8 cellular contexts compared by ENCODE assay signal in the genomic region with DNA sequence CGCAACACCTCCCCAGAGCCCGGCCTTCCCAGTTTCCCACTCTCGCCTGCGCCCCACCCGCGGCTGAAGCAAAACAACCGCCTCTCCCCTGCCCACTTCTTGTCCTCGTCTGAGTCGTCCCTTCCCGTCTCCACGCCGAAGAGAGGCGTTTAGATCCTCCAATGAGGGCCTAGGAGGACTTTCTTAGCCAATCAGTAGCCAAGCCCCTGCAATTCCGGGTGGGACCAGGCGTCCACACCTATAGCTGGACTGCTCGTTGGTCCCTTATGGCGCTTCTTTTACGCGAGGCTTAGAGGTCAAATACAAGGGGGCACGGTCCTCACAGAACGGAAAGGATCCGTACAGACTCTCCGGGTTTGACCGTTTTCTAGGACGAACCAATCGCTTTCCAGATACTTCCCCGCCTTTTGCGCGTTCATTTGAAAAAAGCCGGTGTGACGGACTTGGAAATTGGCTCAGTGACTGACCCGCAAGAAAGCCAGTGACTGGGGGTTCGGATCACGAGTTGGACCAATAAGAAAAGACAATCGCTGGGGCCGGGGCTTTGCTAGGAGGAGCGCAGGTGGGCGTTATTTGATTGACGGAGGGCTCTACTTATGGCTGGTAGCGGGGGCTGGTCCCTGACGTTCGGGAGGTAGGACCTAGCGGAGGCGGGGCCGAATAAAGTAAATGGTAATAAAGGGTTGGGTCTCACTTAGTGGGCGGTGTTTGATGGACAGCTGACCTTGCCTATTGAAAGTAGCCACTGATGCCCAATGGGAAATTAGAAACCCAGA. TPM values are rescaled to one million over a fixed set of nuclear protein-coding genes. Genes with fewer than 3 reads are reported as not detected.
A peak's percentile ranks its signal among the peaks of the same experiment; 100 is the strongest.
DNase-seq lines count a peak whose midpoint lies in the region; ATAC-seq and TF ChIP-seq lines count a peak whose summit lies in the region.

No MANE protein-coding gene starts in this region.

- no peaks in the 10 kb centered on the region for H3K27me3 Mint-ChIP-seq in nephron (ENCODE audit: low read depth)

- peak overlapping the region; percentile 96 to 100 (median 99) for H3K4me3 Mint-ChIP-seq in nephron

- H3K36me3 ChIP-seq in ES-I3 (ENCODE audit: insufficient read depth, low read length) (no peaks in the 10 kb centered on the region), HAP-1 (replicated peaks) (peaks cover 6% of the 10 kb centered on the region; the same call in 1 of the 2 replicates), MG63 (no peaks in the 10 kb centered on the region)

- H3K27ac Mint-ChIP-seq in nephron = peak overlapping the region; percentile 93 to 98 (median 98)

- in situ Hi-C loops in HAP-1 (cut with MboI; ENCODE audit: low sequenced_read_pairs) = no loop called here

- peaks cover 14% of the 10 kb centered on the region for H3K4me1 Mint-ChIP-seq in nephron

- ATAC-seq in stimulated activated naive CD8-positive, alpha-beta T cell treated with anti-CD3 and anti-CD28 coated beads, Interleukin-15, Interleukin-2, amounts not matched to agents 100 U/mL and 50 U/mL, for 24 hours = peak; percentile 83

- peaks cover 9% of the 10 kb centered on the region for H3K9me3 Mint-ChIP-seq in nephron

- H3K27me3 ChIP-seq in HAP-1 (ENCODE audit: low read depth) (no peaks in the 10 kb centered on the region), MG63 (no peaks in the 10 kb centered on the region)

- peaks cover 5% of the 10 kb centered on the region for H3K36me3 Mint-ChIP-seq in nephron (ENCODE audit: low read depth)

- H3K9me3 ChIP-seq in ES-I3 (ENCODE audit: control insufficient read depth, insufficient read depth, low read length) (peaks cover 5% of the 10 kb centered on the region; the same call in 1 of the 2 replicates), HAP-1 (no peaks in the 10 kb centered on the region; the same call in 1 of the 2 replicates), MG63 (no peaks in the 10 kb centered on the region)

- peak overlapping the region; percentile 45 for H3K4me3 ChIP-seq in HAP-1
- peak overlapping the region; percentile 88 for H3K4me3 ChIP-seq in MG63

- TF ChIP-seq CTCF in nephron (IDR thresholded peaks at IDR 0.05; ENCODE audit: unreplicated experiment in 3 of 3) = no peak

- DNase-seq in HAP-1 (ENCODE audit: low spot score in 2 of 2) (peak; percentile 99 to 100), MG63 (peak; percentile 99), SHP77 treated with DMSO at 0.1 percent for 48 hours (lab: John Stamatoyannopoulos, UW) (peak; percentile 99), activated gamma-delta T cell treated with Interleukin-2 at 50 U/mL for 16 hours (peak; percentile 97), fibroblast of the conjunctiva (ENCODE audit: low read depth) (peak; percentile 100)
- peak; percentile 95 for DNase-seq in stimulated activated naive CD8-positive, alpha-beta T cell treated with anti-CD3 and anti-CD28 coated beads, Interleukin-15, Interleukin-2, amounts not matched to agents 100 U/mL and 50 U/mL, for 24 hours

- H3K4me1 ChIP-seq in ES-I3 (ENCODE audit: insufficient read depth, low read length) = no peaks in the 10 kb centered on the region; the same call in 1 of the 2 replicates
- peaks cover 12% of the 10 kb centered on the region for H3K4me1 ChIP-seq in HAP-1

- peak overlapping the region; percentile 89 for H3K9ac ChIP-seq in ES-I3 (ENCODE audit: low read depth, low read length)

RNA-seq across cellular contexts. Expression of gene PPM1B, which starts 0.6 kb away (rescaled TPM):
- total RNA-seq in MG63 (2014; rRNA removed; shearing (Covaris generic); ENCODE audit: low replicate concordance) = 16.6 and 29.5 TPM in 2 replicates

Comparison
In these comparisons a context has a peak if more than half of its experiments do, and no peak if none do; other contexts are left out.
1. Peak in every context shown above with its lines: DNase-seq, ATAC-seq and H3K4me3 ChIP-seq.